Comparison of ENCODE assay signal across 1 cellular context in genomic region chr7:42911482-42912447, GRCh38.
A peak's percentile ranks its signal among the peaks of the same experiment; 100 is the strongest.
TF ChIP-seq lines count a peak whose summit lies in the region.

Gene C7orf25, minus strand, starts transcription at chr7:42912070. Its CDS starts 1,170 bp downstream, at chr7:42910900.

TF ChIP-seq in WTC11, 78 proteins besides CTCF, POLR2A, EP300 and RAD21 (continued from another document):
- peak; percentile 72; the same call in 1 of the 2 replicates for TF ChIP-seq ARID4B (CRISPR knock-in tag; IDR thresholded peaks at IDR 0.05; ENCODE audit: borderline replicate concordance)
- TF ChIP-seq MAX (CRISPR knock-in tag; IDR thresholded peaks at IDR 0.05): peak; percentile 93
- TF ChIP-seq NR3C1 (CRISPR knock-in tag; conservative IDR thresholded peaks at IDR 0.05; ENCODE audit: low read depth): peak; percentile 85
- TF ChIP-seq ZNF416 (CRISPR knock-in tag; IDR thresholded peaks at IDR 0.05): peak; percentile 66; the same call in 1 of the 2 replicates
- TF ChIP-seq NFE2L1 (CRISPR knock-in tag; IDR thresholded peaks at IDR 0.05): 0 out of 2 replicates have a peak, but pooled peaks have one; percentile 17
- TF ChIP-seq ZBTB21 (CRISPR knock-in tag; IDR thresholded peaks at IDR 0.05; ENCODE audit: borderline replicate concordance): peak; percentile 91; the same call in 1 of the 2 replicates
- TF ChIP-seq ZNF396 (CRISPR knock-in tag; IDR thresholded peaks at IDR 0.05; ENCODE audit: borderline replicate concordance): no peak
- TF ChIP-seq HMGXB4 (CRISPR knock-in tag; IDR thresholded peaks at IDR 0.05): peak; percentile 66; the same call in 1 of the 2 replicates
- TF ChIP-seq TEAD1 (CRISPR knock-in tag; IDR thresholded peaks at IDR 0.05): peak; percentile 80; the same call in 1 of the 2 replicates
- 0 out of 2 replicates have a peak, but pooled peaks have one; percentile 30 for TF ChIP-seq E2F1 (CRISPR knock-in tag; IDR thresholded peaks at IDR 0.05)
- TF ChIP-seq FOXK1 (CRISPR knock-in tag; IDR thresholded peaks at IDR 0.05): peak; percentile 40; the same call in 1 of the 2 replicates
- 0 out of 2 replicates have a peak, but pooled peaks have one; percentile 63 for TF ChIP-seq ZNF671 (CRISPR knock-in tag; IDR thresholded peaks at IDR 0.05)
- TF ChIP-seq CBFB (CRISPR knock-in tag; IDR thresholded peaks at IDR 0.05; ENCODE audit: low read depth): peak; percentile 70; the same call in 1 of the 2 replicates
- TF ChIP-seq ZNF281 (CRISPR knock-in tag; IDR thresholded peaks at IDR 0.05): no peak
